In genomic region chr2:22375094-22375493, GRCh38 we compare ENCODE assay signal across 23 cellular contexts.
DNase-seq lines count a peak whose midpoint lies in the region; ATAC-seq and TF ChIP-seq lines count a peak whose summit lies in the region.
"Had no signal": no experiment of that assay in that cellular context is flagged by ENCODE, and none has a peak within 500 bp of the region (broad histone marks: within the 10 kb centered on the region; RNA-seq: fewer than 3 reads in every experiment).

No MANE protein-coding gene starts in this region.

- H3K36me3 ChIP-seq in kidney epithelial cell (ENCODE audit: control insufficient read depth, insufficient read depth, low read length) = no peaks in the 10 kb centered on the region
- H3K36me3 ChIP-seq: BLaER1 treated with 17β-estradiol and CSF1 and Interleukin-3, amounts not matched to agents 10 nM and 100 nM had no signal

- H3K4me3 ChIP-seq in kidney epithelial cell (ENCODE audit: low read depth, low read length) = no peak overlapping the region
- H3K4me3 ChIP-seq: BLaER1 treated with 17β-estradiol and CSF1 and Interleukin-3, amounts not matched to agents 10 nM and 100 nM; body of pancreas; coronary artery; mucosa of descending colon had no signal

- ATAC-seq in HG03135 (IDR thresholded peaks at IDR 0.05; ENCODE audit: unreplicated experiment) = no peak
- ATAC-seq: activated T-cell treated with anti-CD3 and anti-CD28 coated beads, Interleukin-2, amount 50 U/mL, for 4 hours; body of pancreas; left ventricle myocardium superior; mucosa of descending colon; right cardiac atrium; stimulated activated naive B cell treated with anti-CD40 and anti-IgM and Interleukin-4, amounts not matched to agents 10 μg/mL and 1 μg/mL and 100 μg/mL, for 72 hours had no signal

- TF ChIP-seq CTCF in GM12872 (IDR thresholded peaks at IDR 0.05; ENCODE audit: insufficient read depth, low read depth, low read length) (0 out of 3 replicates have a peak, but pooled peaks have one; percentile 18), kidney epithelial cell (IDR thresholded peaks at IDR 0.05; ENCODE audit: insufficient read depth, low read length, poor library complexity, severe bottlenecking) (peak; percentile 43)

- in situ Hi-C loops in SK-MEL-5 (cut with HindIII; ENCODE audit: low pct_unique_long_range_greater_than_20kb, low sequenced_read_pairs) = no loop called here

- H3K27me3 ChIP-seq in kidney epithelial cell (ENCODE audit: control insufficient read depth, insufficient read depth, low read length) = no peaks in the 10 kb centered on the region
- H3K27me3 ChIP-seq: BLaER1 treated with 17β-estradiol and CSF1 and Interleukin-3, amounts not matched to agents 10 nM and 100 nM; body of pancreas had no signal

- DNase-seq in DMS 273 (lab: John Stamatoyannopoulos, UW; ENCODE audit: unreplicated experiment) (peak; percentile 34), DMS 273 treated with DMSO at 0.1 percent for 48 hours (lab: John Stamatoyannopoulos, UW) (no peak), SK-MEL-5 (ENCODE audit: low read depth, low spot score) (peak; percentile 25), kidney epithelial cell (ENCODE audit: low read depth) (no peak), NCI-H69 (lab: John Stamatoyannopoulos, UW) (no peak)
- no peak for DNase-seq in effector CD4-positive, alpha-beta T cell
- DNase-seq: 8988T; activated CD4-positive, alpha-beta memory T cell treated with anti-CD3 and anti-CD28 coated beads for 36 hours; activated naive CD8-positive, alpha-beta T cell treated with anti-CD3 and anti-CD28 coated beads for 36 hours; activated T-cell treated with anti-CD3 and anti-CD28 coated beads, Interleukin-2, amount 50 U/mL, for 4 hours; body of pancreas; foreskin fibroblast; Kasumi-1; left ventricle myocardium superior; mucosa of descending colon; right cardiac atrium; Right ventricle myocardium superior; stimulated activated CD4-positive, alpha-beta T cell treated with anti-CD3 and anti-CD28 coated beads, Interleukin-15, amount 100 ng/mL, for 24 hours; stimulated activated naive B cell treated with anti-CD40 and anti-IgM and Interleukin-4, amounts not matched to agents 10 μg/mL and 1 μg/mL and 100 μg/mL, for 72 hours had no signal

Comparison
In these comparisons a context has a peak if more than half of its experiments do, and no peak if none do; other contexts are left out.
1. DNase-seq: peak in DMS 273 (single experiment) and SK-MEL-5 (single experiment); none in DMS 273 treated with DMSO at 0.1 percent for 48 hours (single experiment), kidney epithelial cell (single experiment), effector CD4-positive, alpha-beta T cell (single experiment) and NCI-H69 (single experiment).